ENCODE assay signal across 23 cellular contexts in the genomic region with DNA sequence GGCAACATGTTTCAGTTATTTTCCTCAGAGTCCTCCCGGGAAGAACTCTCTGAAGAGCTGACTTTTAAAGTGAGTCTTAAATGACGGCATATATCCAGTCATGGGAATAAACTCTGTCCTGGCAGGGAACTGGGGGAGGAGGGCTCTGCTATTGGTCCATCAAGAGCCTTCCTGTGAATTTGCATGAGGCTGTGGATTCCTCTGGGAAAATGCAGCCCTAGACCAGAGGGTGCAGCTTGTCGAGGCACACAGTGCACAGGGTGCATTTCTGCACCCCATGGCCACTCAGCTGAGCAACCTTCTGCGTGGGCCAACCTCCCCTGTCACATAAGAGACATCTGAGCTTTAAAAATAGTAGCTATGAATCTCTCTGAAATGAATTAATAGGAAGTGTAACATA.
"Had no signal": no experiment of that assay in that cellular context is flagged by ENCODE, and none has a peak within 500 bp of the region (broad histone marks: within the 10 kb centered on the region; RNA-seq: fewer than 3 reads in every experiment).

No MANE protein-coding gene starts in this region.

- H2AFZ ChIP-seq: hepatocyte had no signal

- H3K4me2 ChIP-seq: hepatocyte had no signal

- ATAC-seq: left ventricle myocardium superior; natural killer cell treated with Interleukin-12 subunit alpha and Interleukin-12 subunit beta and Interleukin-15 and Interleukin-18, amount 100 ng/mL, for 72 hours; stimulated activated naive CD8-positive, alpha-beta T cell treated with anti-CD3 and anti-CD28 coated beads, Interleukin-15, Interleukin-2, amounts not matched to agents 100 U/mL and 50 U/mL, for 24 hours had no signal

- H3K4me1 ChIP-seq: prostate gland, right atrium auricular region, upper lobe of left lung had no signal

- H3K79me2 ChIP-seq: hepatocyte had no signal

- H3K36me3 ChIP-seq: neutrophil, ovary, prostate gland, right atrium auricular region, upper lobe of left lung had no signal

- H3K27me3 ChIP-seq: hepatocyte, neutrophil, ovary, right atrium auricular region, upper lobe of left lung had no signal

- H3K4me3 ChIP-seq: coronary artery, hepatocyte, ovary, prostate gland, right atrium auricular region, upper lobe of left lung had no signal

- H3K27ac ChIP-seq: coronary artery, epithelial cell of prostate, hepatocyte, neutrophil, ovary, prostate gland, right atrium auricular region, upper lobe of left lung had no signal

- H3K9me3 ChIP-seq: neutrophil, ovary, prostate gland, right atrium auricular region, upper lobe of left lung had no signal

- DNase-seq: activated CD4-positive, alpha-beta memory T cell treated with anti-CD3 and anti-CD28 coated beads for 36 hours; activated CD4-positive, alpha-beta T cell treated with anti-CD3 and anti-CD28 coated beads for 48 hours; activated CD4-positive, CD25-positive, alpha-beta regulatory T cell; activated naive CD4-positive, alpha-beta T cell treated with Interleukin-2 at 50 U/mL for 16 hours; activated naive CD8-positive, alpha-beta T cell treated with anti-CD3 and anti-CD28 coated beads for 36 hours; activated T-cell treated with anti-CD3 and anti-CD28 coated beads, Interleukin-2, amount 50 U/mL, for 48 hours; amniotic stem cell; cerebellar nuclear complex; left ventricle myocardium superior; mammary epithelial cell; midbrain; ovary; stimulated activated CD4-positive, alpha-beta T cell treated with anti-CD3 and anti-CD28 coated beads, Interleukin-4, amount 100 ng/mL, for 4 hours; stimulated activated naive CD8-positive, alpha-beta T cell treated with anti-CD3 and anti-CD28 coated beads, Interleukin-15, Interleukin-2, amounts not matched to agents 100 U/mL and 50 U/mL, for 24 hours; T1000; upper lobe of left lung had no signal
